In the genomic region with DNA sequence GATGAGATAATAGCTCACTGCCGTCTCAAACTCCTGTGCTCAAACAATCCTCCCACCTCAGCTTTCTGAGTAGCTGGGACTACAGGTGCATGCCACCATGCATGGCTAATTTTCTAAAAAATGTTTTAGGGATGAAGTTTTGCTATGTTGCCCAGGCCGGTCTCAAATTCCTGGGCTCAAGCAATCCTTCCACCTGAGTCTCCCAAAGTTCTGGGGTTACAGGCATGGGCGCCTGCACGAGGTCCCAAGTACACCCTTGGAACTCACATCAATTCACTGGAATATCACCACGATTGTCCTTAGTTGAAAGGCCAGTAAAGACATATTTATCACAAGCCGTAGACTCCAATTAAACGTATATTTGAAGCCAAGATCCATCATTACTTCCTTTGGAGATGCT, we compare ENCODE assay signal across 5 cellular contexts.
"Had no signal": no experiment of that assay in that cellular context is flagged by ENCODE, and none has a peak within 500 bp of the region (broad histone marks: within the 10 kb centered on the region; RNA-seq: fewer than 3 reads in every experiment).

No MANE protein-coding gene starts in this region.

- H3K27ac ChIP-seq: HL-60 had no signal

- DNase-seq: IMR-90, KBM-7, KG1 had no signal

- H3K4me3 ChIP-seq: K562 had no signal
